ENCODE assay signal across 1 cellular context in the genomic region with DNA sequence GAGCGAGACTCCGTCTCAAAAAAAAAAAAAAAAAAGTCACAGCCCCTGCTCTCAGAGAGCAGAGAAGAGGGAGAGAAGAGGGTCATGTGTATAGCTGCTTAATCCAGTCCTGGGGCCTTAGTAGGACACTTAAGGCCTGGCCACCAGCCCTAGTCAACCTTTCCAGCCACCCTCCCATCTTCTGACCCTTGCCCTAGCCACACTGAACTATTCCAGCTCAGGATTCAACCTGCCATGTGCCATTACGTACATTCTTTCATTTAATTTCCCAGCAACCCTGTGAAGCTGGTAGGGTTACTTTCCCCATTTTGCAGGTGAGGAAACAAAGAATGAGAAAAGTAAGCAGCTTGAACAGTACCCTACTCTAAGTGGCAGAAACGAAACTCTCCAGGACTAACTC.
TF ChIP-seq lines count a peak whose summit lies in the region.

No MANE protein-coding gene starts in this region.

TF ChIP-seq in H1, 55 proteins besides CTCF, POLR2A, EP300 and RAD21:
- TF ChIP-seq TAF1 (IDR thresholded peaks at IDR 0.05; ENCODE audit: low read depth, low read length) = no peak
- no peak for TF ChIP-seq SIX5 (IDR thresholded peaks at IDR 0.05; ENCODE audit: low read depth, low read length)
- no peak for TF ChIP-seq SP2 (IDR thresholded peaks at IDR 0.05; ENCODE audit: low read length)
- no peak for TF ChIP-seq CBX8 (IDR thresholded peaks at IDR 0.05; ENCODE audit: borderline replicate concordance, low read depth, low read length)
- no peak for TF ChIP-seq RBBP5 (IDR thresholded peaks at IDR 0.05; ENCODE audit: borderline replicate concordance, low read depth, low read length)
- TF ChIP-seq, protein P1, sequence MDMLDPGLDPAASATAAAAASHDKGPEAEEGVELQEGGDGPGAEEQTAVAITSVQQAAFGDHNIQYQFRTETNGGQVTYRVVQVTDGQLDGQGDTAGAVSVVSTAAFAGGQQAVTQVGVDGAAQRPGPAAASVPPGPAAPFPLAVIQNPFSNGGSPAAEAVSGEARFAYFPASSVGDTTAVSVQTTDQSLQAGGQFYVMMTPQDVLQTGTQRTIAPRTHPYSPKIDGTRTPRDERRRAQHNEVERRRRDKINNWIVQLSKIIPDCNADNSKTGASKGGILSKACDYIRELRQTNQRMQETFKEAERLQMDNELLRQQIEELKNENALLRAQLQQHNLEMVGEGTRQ (IDR thresholded peaks at IDR 0.05; ENCODE audit: low read length) = no peak
